In the genomic region with DNA sequence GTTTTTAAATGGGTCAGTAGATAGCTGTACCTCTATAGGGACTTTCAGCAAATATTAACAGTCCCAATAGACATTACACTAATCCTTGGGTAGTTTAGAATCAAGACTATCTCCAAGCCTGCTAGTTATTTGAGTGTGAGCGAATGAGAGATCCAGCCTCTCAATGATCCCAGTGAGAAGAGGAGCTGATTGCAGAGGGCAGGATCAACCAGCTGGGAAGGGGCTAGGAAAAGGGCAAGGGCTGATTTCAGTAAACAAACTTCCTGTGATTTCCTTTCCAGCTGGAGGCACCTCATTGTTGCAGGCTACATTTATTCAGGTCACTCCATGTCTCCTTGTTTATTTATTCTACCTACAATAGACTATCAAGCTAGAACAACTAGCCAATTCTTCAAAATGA, we compare ENCODE assay signal across 17 cellular contexts.
A peak's percentile ranks its signal among the peaks of the same experiment; 100 is the strongest.
DNase-seq lines count a peak whose midpoint lies in the region; ATAC-seq and TF ChIP-seq lines count a peak whose summit lies in the region.
"Had no signal": no experiment of that assay in that cellular context is flagged by ENCODE, and none has a peak within 500 bp of the region (broad histone marks: within the 10 kb centered on the region; RNA-seq: fewer than 3 reads in every experiment).

No MANE protein-coding gene starts in this region.

- no peak overlapping the region for H2AFZ ChIP-seq in neural progenitor cell (replicated peaks)

- no peaks in the 10 kb centered on the region for H3K9me3 Mint-ChIP-seq in neural progenitor cell

- H3K27me3 Mint-ChIP-seq in neural progenitor cell (ENCODE audit: insufficient read depth, low read depth), result no peaks in the 10 kb centered on the region
- H3K27me3 Mint-ChIP-seq: CD4-positive, alpha-beta memory T cell had no signal

- no peak for ATAC-seq in GM19397 (IDR thresholded peaks at IDR 0.05; ENCODE audit: unreplicated experiment)
- no peak for ATAC-seq in HG03342 (IDR thresholded peaks at IDR 0.05; ENCODE audit: unreplicated experiment)

- H3K9ac ChIP-seq in neural progenitor cell, result no peak overlapping the region
- H3K9ac ChIP-seq: BLaER1 had no signal

- DNase-seq in NCI-H82 (lab: John Stamatoyannopoulos, UW), result peak; percentile 6
- no peak for DNase-seq in NCI-H82 treated with DMSO at 0.1 percent for 48 hours (lab: John Stamatoyannopoulos, UW; ENCODE audit: unreplicated experiment)
- DNase-seq in NCI-H748 (lab: John Stamatoyannopoulos, UW; ENCODE audit: unreplicated experiment), result peak; percentile 40
- peak; percentile 10 for DNase-seq in iPS-NIHi11 (ENCODE audit: low spot score)
- no peak for DNase-seq in neural progenitor cell (ENCODE audit: low spot score)
- DNase-seq in cortex of kidney (lab: John Stamatoyannopoulos, UW), result no peak
- DNase-seq: 8988T; CD4-positive, alpha-beta memory T cell; DMS153; DMS79; GDM1; HCEC 1CT; IMR-90 had no signal

- peaks cover 28% of the 10 kb centered on the region for H3K4me1 Mint-ChIP-seq in neural progenitor cell
- H3K4me1 Mint-ChIP-seq: CD14-positive monocyte; CD4-positive, alpha-beta memory T cell had no signal

- peaks cover 10% of the 10 kb centered on the region for H3F3A ChIP-seq in neural progenitor cell (ENCODE audit: low read depth)

- H3K4me3 Mint-ChIP-seq in neural progenitor cell, result no peak overlapping the region
- H3K4me3 Mint-ChIP-seq: CD14-positive monocyte; CD4-positive, alpha-beta memory T cell had no signal

- no peak overlapping the region for H3K4me2 ChIP-seq in neural progenitor cell
- H3K4me2 ChIP-seq: BLaER1 had no signal

- H3K27ac ChIP-seq in neural progenitor cell, result no peak overlapping the region
- H3K27ac ChIP-seq: BLaER1 had no signal

- H3K79me2 ChIP-seq in neural progenitor cell (ENCODE audit: low read depth), result no peaks in the 10 kb centered on the region

- no peaks in the 10 kb centered on the region for H3K27me3 ChIP-seq in neural progenitor cell
- H3K27me3 ChIP-seq: BLaER1 had no signal

- H3K36me3 ChIP-seq in neural progenitor cell, result no peaks in the 10 kb centered on the region
- H3K36me3 ChIP-seq: BLaER1 had no signal

- H4K20me1 ChIP-seq in neural progenitor cell (ENCODE audit: low read depth), result no peaks in the 10 kb centered on the region
- H4K20me1 ChIP-seq: BLaER1 had no signal

- H3K27ac Mint-ChIP-seq in neural progenitor cell, result peak overlapping the region; percentile 33
- H3K27ac Mint-ChIP-seq: CD14-positive monocyte; CD4-positive, alpha-beta memory T cell had no signal

- TF ChIP-seq CTCF in neural progenitor cell (IDR thresholded peaks at IDR 0.05), result no peak

- H3K4me1 ChIP-seq in neural progenitor cell, result peaks cover 25% of the 10 kb centered on the region
- H3K4me1 ChIP-seq: BLaER1 had no signal

- H3K36me3 Mint-ChIP-seq in neural progenitor cell, result no peaks in the 10 kb centered on the region
- H3K36me3 Mint-ChIP-seq: CD14-positive monocyte; CD4-positive, alpha-beta memory T cell had no signal

- no peaks in the 10 kb centered on the region for H3K9me3 ChIP-seq in neural progenitor cell (ENCODE audit: low read depth)
- H3K9me3 ChIP-seq: BLaER1 had no signal

- H3K4me3 ChIP-seq in neural progenitor cell, result no peak overlapping the region
- H3K4me3 ChIP-seq: BLaER1 had no signal

Comparison
In these comparisons a context has a peak if more than half of its experiments do, and no peak if none do; other contexts are left out.
1. DNase-seq: peak in NCI-H82 (single experiment), NCI-H748 (single experiment) and iPS-NIHi11 (single experiment); none in NCI-H82 treated with DMSO at 0.1 percent for 48 hours (single experiment), neural progenitor cell (single experiment) and cortex of kidney (single experiment).